In genomic region chr18:7521226-7521856, GRCh38 we compare ENCODE assay signal across 19 cellular contexts. TPM values are rescaled to one million over a fixed set of nuclear protein-coding genes. Genes with fewer than 3 reads are reported as not detected.
A peak's percentile ranks its signal among the peaks of the same experiment; 100 is the strongest.
DNase-seq lines count a peak whose midpoint lies in the region; TF ChIP-seq lines count a peak whose summit lies in the region.
"Had no signal": no experiment of that assay in that cellular context is flagged by ENCODE, and none has a peak within 500 bp of the region (broad histone marks: within the 10 kb centered on the region; RNA-seq: fewer than 3 reads in every experiment).

No MANE protein-coding gene starts in this region.

- H3K79me2 ChIP-seq in PC-9 (ENCODE audit: low read depth), result no peaks in the 10 kb centered on the region
- H3K79me2 ChIP-seq in neural progenitor cell (ENCODE audit: low read depth), result no peaks in the 10 kb centered on the region

- no TSS peak for BruUV-seq in PC-9 (replicated peaks; lab: Mats Ljungman, UMichigan)

- H3K27me3 ChIP-seq in PC-9 (ENCODE audit: insufficient read depth, low read depth), result peaks cover 56% of the 10 kb centered on the region
- no peaks in the 10 kb centered on the region for H3K27me3 ChIP-seq in neural progenitor cell
- H3K27me3 ChIP-seq: BE2C had no signal

- H3K27ac ChIP-seq in PC-9, result no peak overlapping the region
- H3K27ac ChIP-seq in neural progenitor cell, result no peak overlapping the region
- H3K27ac ChIP-seq: 22Rv1 had no signal

- H3K4me1 ChIP-seq in PC-9 (replicated peaks; ENCODE audit: insufficient read depth) (no peaks in the 10 kb centered on the region), neural progenitor cell (peaks cover 21% of the 10 kb centered on the region)
- H3K4me1 ChIP-seq: BE2C had no signal

- H3K9ac ChIP-seq in neural progenitor cell, result no peak overlapping the region

- H3K9me3 ChIP-seq in PC-9 (ENCODE audit: insufficient read depth, low read depth), result no peaks in the 10 kb centered on the region
- no peaks in the 10 kb centered on the region for H3K9me3 ChIP-seq in neural progenitor cell (ENCODE audit: low read depth)
- H3K9me3 ChIP-seq: BE2C had no signal

- POLR2A ChIA-PET in PC-9 (lab: Charles Lee; ENCODE audit: unreplicated experiment), result no interaction called here

- H2AFZ ChIP-seq in PC-9 (peak overlapping the region; percentile 55; the same call in 1 of the 2 replicates), neural progenitor cell (replicated peaks) (peak overlapping the region; percentile 20)

- no peaks in the 10 kb centered on the region for H3K36me3 Mint-ChIP-seq in neural progenitor cell

- H3K36me3 ChIP-seq in PC-9 (ENCODE audit: low read depth) (no peaks in the 10 kb centered on the region), neural progenitor cell (no peaks in the 10 kb centered on the region)
- H3K36me3 ChIP-seq: BE2C had no signal

- no peak overlapping the region for H3K4me2 ChIP-seq in PC-9
- no peak overlapping the region for H3K4me2 ChIP-seq in neural progenitor cell

- no peaks in the 10 kb centered on the region for H3K9me3 Mint-ChIP-seq in neural progenitor cell
- H3K9me3 Mint-ChIP-seq: CD4-positive, alpha-beta T cell; T-helper 1 cell treated with Interleukin-12 subunit alpha and Interleukin-12 subunit beta and Interleukin-4 antibody, amounts not matched to agents 30 μg/mL and 1 μg/mL, for 36 hours had no signal

- CTCF ChIA-PET in PC-9 (lab: Charles Lee), result no interaction called here

- H3K27me3 Mint-ChIP-seq in neural progenitor cell (ENCODE audit: insufficient read depth, low read depth), result no peaks in the 10 kb centered on the region
- H3K27me3 Mint-ChIP-seq: CD4-positive, alpha-beta T cell had no signal

- H3K4me3 ChIP-seq in PC-9, result no peak overlapping the region
- H3K4me3 ChIP-seq in neural progenitor cell, result no peak overlapping the region

- TF ChIP-seq CTCF in PC-9 (conservative IDR thresholded peaks at IDR 0.05) (no peak), neural progenitor cell (IDR thresholded peaks at IDR 0.05) (no peak)

- no peaks in the 10 kb centered on the region for H3K9me2 ChIP-seq in PC-9 (ENCODE audit: insufficient read depth)

- intact Hi-C loops in PC-9 (cut with micrococcal nuclease; ENCODE audit: unreplicated experiment), result no loop called here

- H3K4me1 Mint-ChIP-seq in neural progenitor cell, result peaks cover 13% of the 10 kb centered on the region

- H3K4me3 Mint-ChIP-seq in neural progenitor cell, result no peak overlapping the region
- H3K4me3 Mint-ChIP-seq: CD4-positive, alpha-beta T cell; T-helper 1 cell treated with Interleukin-12 subunit alpha and Interleukin-12 subunit beta and Interleukin-4 antibody, amounts not matched to agents 30 μg/mL and 1 μg/mL, for 36 hours had no signal

- peak; percentile 37 for DNase-seq in DMS 273 treated with DMSO at 0.1 percent for 48 hours (lab: John Stamatoyannopoulos, UW)
- no peak for DNase-seq in DMS 273 (lab: John Stamatoyannopoulos, UW; ENCODE audit: unreplicated experiment)
- peak; percentile 77 for DNase-seq in NCI-H345 treated with DMSO at 0.1 percent for 48 hours (lab: John Stamatoyannopoulos, UW; ENCODE audit: unreplicated experiment)
- DNase-seq in NCI-H345 (lab: John Stamatoyannopoulos, UW), result no peak
- no peak for DNase-seq in PC-9
- DNase-seq in neural progenitor cell (ENCODE audit: low spot score), result no peak
- DNase-seq in NCI-H748 treated with DMSO at 0.1 percent for 48 hours (lab: John Stamatoyannopoulos, UW), result no peak
- DNase-seq in occipital lobe (lab: John Stamatoyannopoulos, UW), result no peak
- DNase-seq: BE2C; CD4-positive, alpha-beta T cell; HCEC 1CT; MV-4-11; NCI-H1436; NCI-H2107; NCI-H774; SHP77 had no signal

- no peaks in the 10 kb centered on the region for H4K20me1 ChIP-seq in PC-9 (ENCODE audit: insufficient read depth)
- no peaks in the 10 kb centered on the region for H4K20me1 ChIP-seq in neural progenitor cell (ENCODE audit: low read depth)

- no peaks in the 10 kb centered on the region for H3F3A ChIP-seq in PC-9 (ENCODE audit: insufficient read depth, low read depth)
- peaks cover 6% of the 10 kb centered on the region for H3F3A ChIP-seq in neural progenitor cell (ENCODE audit: low read depth)

- H3K27ac Mint-ChIP-seq in neural progenitor cell, result no peak overlapping the region
- H3K27ac Mint-ChIP-seq: CD4-positive, alpha-beta T cell; T-helper 1 cell treated with Interleukin-12 subunit alpha and Interleukin-12 subunit beta and Interleukin-4 antibody, amounts not matched to agents 30 μg/mL and 1 μg/mL, for 36 hours had no signal

RNA-seq across cellular contexts. Expression of gene PTPRM, which starts 45.8 kb away (rescaled TPM):
- total RNA-seq in PC-9 (2021) (30.7 and 32.5 TPM in 2 replicates), neural progenitor cell (ENCODE audit: low replicate concordance) (13.9 and 18.6 TPM in 2 replicates), occipital lobe (45.4 TPM)
- total RNA-seq: G401 had no signal

Comparison
In these comparisons a context has a peak if more than half of its experiments do, and no peak if none do; other contexts are left out.
1. DNase-seq: peak in DMS 273 treated with DMSO at 0.1 percent for 48 hours (single experiment) and NCI-H345 treated with DMSO at 0.1 percent for 48 hours (single experiment); none in DMS 273 (single experiment), NCI-H345 (single experiment), PC-9 (0 of 2), neural progenitor cell (single experiment), NCI-H748 treated with DMSO at 0.1 percent for 48 hours (single experiment) and occipital lobe (single experiment).